In the genomic region with DNA sequence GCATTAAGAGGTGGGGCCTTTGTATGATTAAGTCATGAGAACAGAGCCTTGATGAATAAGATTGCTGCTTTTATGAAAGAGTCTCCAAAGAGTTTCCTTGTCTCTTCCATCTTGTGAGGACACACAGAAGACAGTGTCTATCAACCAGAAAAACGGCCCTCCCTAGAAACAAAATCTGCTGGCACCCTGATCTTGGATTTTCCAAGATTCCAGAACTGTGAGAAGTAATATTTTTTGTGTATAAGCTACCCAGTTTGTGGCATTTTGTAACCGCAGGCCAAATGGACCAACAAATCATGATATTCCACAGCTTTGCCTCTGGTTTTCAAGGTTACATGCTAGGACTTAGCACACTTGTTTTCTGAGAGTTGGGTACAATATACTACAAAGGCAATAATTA, we compare ENCODE assay signal across 3 cellular contexts.
"Had no signal": no experiment of that assay in that cellular context is flagged by ENCODE, and none has a peak within 500 bp of the region (broad histone marks: within the 10 kb centered on the region; RNA-seq: fewer than 3 reads in every experiment).

No MANE protein-coding gene starts in this region.

- DNase-seq: GDM1, GF-D8 had no signal

- H3K4me3 ChIP-seq: GM12878 had no signal
